In genomic region chr20:47137231-47137865, GRCh38 we compare ENCODE assay signal across 27 cellular contexts.
DNase-seq lines count a peak whose midpoint lies in the region; TF ChIP-seq lines count a peak whose summit lies in the region.
"Had no signal": no experiment of that assay in that cellular context is flagged by ENCODE, and none has a peak within 500 bp of the region (broad histone marks: within the 10 kb centered on the region; RNA-seq: fewer than 3 reads in every experiment).

No MANE protein-coding gene starts in this region.

- H2BK12ac ChIP-seq in trophoblast cell (ENCODE audit: low read length), result peak overlapping the region; percentile 36

- H2AFZ ChIP-seq in trophoblast cell (ENCODE audit: insufficient read depth, low read length, poor library complexity), result no peak overlapping the region

- H3K4me1 ChIP-seq in trophoblast cell (ENCODE audit: control insufficient read depth in 1 of 2, insufficient read depth in 2 of 2, low read length in 2 of 2), result peaks cover 16% of the 10 kb centered on the region in 2 experiments
- H3K4me1 ChIP-seq in effector memory CD4-positive, alpha-beta T cell (ENCODE audit: control insufficient read depth, insufficient read depth, low read length, poor library complexity, severe bottlenecking), result no peaks in the 10 kb centered on the region
- H3K4me1 ChIP-seq: Peyer's patch had no signal

- H4K91ac ChIP-seq in trophoblast cell (ENCODE audit: low read depth, low read length), result no peak overlapping the region

- no peak overlapping the region for H3K4me2 ChIP-seq in trophoblast cell (ENCODE audit: low read length)

- no peak overlapping the region for H3K4ac ChIP-seq in trophoblast cell (ENCODE audit: low read depth, low read length)

- H3K9me3 ChIP-seq in WERI-Rb-1 (ENCODE audit: severe bottlenecking), result no peaks in the 10 kb centered on the region
- no peaks in the 10 kb centered on the region for H3K9me3 ChIP-seq in trophoblast cell (ENCODE audit: insufficient read depth, low read depth, low read length)
- H3K9me3 ChIP-seq in effector memory CD4-positive, alpha-beta T cell (ENCODE audit: control insufficient read depth, low read length), result no peaks in the 10 kb centered on the region
- H3K9me3 ChIP-seq: Peyer's patch had no signal

- H3K9me3 Mint-ChIP-seq in HFFc6, result no peaks in the 10 kb centered on the region
- H3K9me3 Mint-ChIP-seq: activated naive CD8-positive, alpha-beta T cell treated with anti-CD3 and anti-CD28 coated beads, Interleukin-2, amount 50 U/mL, for 24 hours had no signal

- peaks cover 4% of the 10 kb centered on the region; the same call in 1 of the 2 replicates for H3K36me3 Mint-ChIP-seq in HFFc6 (ENCODE audit: low read depth)
- H3K36me3 Mint-ChIP-seq: CD4-positive, CD25-positive, alpha-beta regulatory T cell; naive B cell had no signal

- H3K14ac ChIP-seq in trophoblast cell (ENCODE audit: low read length), result no peak overlapping the region

- H3K4me3 Mint-ChIP-seq in HFFc6, result no peak overlapping the region
- H3K4me3 Mint-ChIP-seq: activated naive CD8-positive, alpha-beta T cell treated with anti-CD3 and anti-CD28 coated beads, Interleukin-2, amount 50 U/mL, for 24 hours; brain; CD4-positive, CD25-positive, alpha-beta regulatory T cell; naive B cell; T-helper 2 cell treated with Interferon-gamma antibody and Interleukin-4, amounts not matched to agents 5 μg/mL and 100 μg/mL, for 36 hours; WTC11 had no signal

- peaks cover 4% of the 10 kb centered on the region for H3K79me1 ChIP-seq in trophoblast cell (ENCODE audit: low read length)

- H3K27me3 ChIP-seq in WERI-Rb-1 (ENCODE audit: insufficient read depth, low read depth, severe bottlenecking), result no peaks in the 10 kb centered on the region
- H3K27me3 ChIP-seq in trophoblast cell (ENCODE audit: insufficient read depth, low read length), result no peaks in the 10 kb centered on the region
- no peaks in the 10 kb centered on the region for H3K27me3 ChIP-seq in effector memory CD4-positive, alpha-beta T cell (replicated peaks; ENCODE audit: control insufficient read depth, insufficient read depth, low read length, poor library complexity, severe bottlenecking)
- H3K27me3 ChIP-seq: Peyer's patch, right atrium auricular region had no signal

- peaks cover 52% of the 10 kb centered on the region for H3K4me1 Mint-ChIP-seq in HFFc6 (ENCODE audit: low read depth)
- H3K4me1 Mint-ChIP-seq: activated naive CD8-positive, alpha-beta T cell treated with anti-CD3 and anti-CD28 coated beads, Interleukin-2, amount 50 U/mL, for 24 hours; CD4-positive, CD25-positive, alpha-beta regulatory T cell; naive B cell; WTC11 had no signal

- H3K27ac ChIP-seq in WERI-Rb-1 (peak overlapping the region; percentile 33), trophoblast cell (ENCODE audit: low read depth, low read length) (no peak overlapping the region)
- no peak overlapping the region for H3K27ac ChIP-seq in effector memory CD4-positive, alpha-beta T cell (ENCODE audit: insufficient read depth, low read length, poor library complexity, severe bottlenecking)
- H3K27ac ChIP-seq: Peyer's patch, right atrium auricular region had no signal

- no peak overlapping the region for H2BK5ac ChIP-seq in trophoblast cell (ENCODE audit: low read depth, low read length, poor library complexity)

- H4K12ac ChIP-seq in trophoblast cell (ENCODE audit: low read depth, low read length), result no peak overlapping the region

- H3K36me3 ChIP-seq in WERI-Rb-1 (peaks cover 31% of the 10 kb centered on the region), trophoblast cell (ENCODE audit: control insufficient read depth in 1 of 2, insufficient read depth in 2 of 2, low read length in 2 of 2) (no peaks in the 10 kb centered on the region)
- H3K36me3 ChIP-seq in effector memory CD4-positive, alpha-beta T cell (ENCODE audit: control insufficient read depth, insufficient read depth, low read length), result no peaks in the 10 kb centered on the region
- H3K36me3 ChIP-seq: Peyer's patch, right atrium auricular region had no signal

- H2AK5ac ChIP-seq in trophoblast cell (ENCODE audit: low read length), result no peak overlapping the region

- no peaks in the 10 kb centered on the region for H3K27me3 Mint-ChIP-seq in HFFc6 (ENCODE audit: insufficient read depth)

- no peak overlapping the region for H3K9ac ChIP-seq in trophoblast cell (ENCODE audit: low read length)

- WGBS in trophoblast cell (ENCODE audit: extremely low coverage, insufficient coverage, insufficient read length), result no CpG with 5 or more reads among the region's 4 CpGs

- no peak overlapping the region for H3K23ac ChIP-seq in trophoblast cell (ENCODE audit: low read length)

- no peak overlapping the region for H2BK120ac ChIP-seq in trophoblast cell (ENCODE audit: insufficient read depth, low read length, poor library complexity)

- H3K79me2 ChIP-seq in trophoblast cell (ENCODE audit: control insufficient read depth, insufficient read depth, low read length, poor library complexity), result no peaks in the 10 kb centered on the region

- H3K4me3 ChIP-seq in AG10803 (ENCODE audit: low read length) (no peak overlapping the region), WERI-Rb-1 (ENCODE audit: low read depth, low read length) (no peak overlapping the region), trophoblast cell (ENCODE audit: low read depth, low read length) (no peak overlapping the region)
- H3K4me3 ChIP-seq in effector memory CD4-positive, alpha-beta T cell (ENCODE audit: insufficient read depth, low read depth, low read length, poor library complexity, severe bottlenecking), result no peak overlapping the region
- H3K4me3 ChIP-seq: Peyer's patch, right atrium auricular region had no signal

- H4K8ac ChIP-seq in trophoblast cell (ENCODE audit: low read depth, low read length), result no peak overlapping the region

- no peak overlapping the region for H3K18ac ChIP-seq in trophoblast cell (ENCODE audit: low read length)

- H3K27ac Mint-ChIP-seq in HFFc6, result peak overlapping the region; percentile 51
- H3K27ac Mint-ChIP-seq: activated naive CD8-positive, alpha-beta T cell treated with anti-CD3 and anti-CD28 coated beads, Interleukin-2, amount 50 U/mL, for 24 hours; CD4-positive, CD25-positive, alpha-beta regulatory T cell; T-helper 2 cell treated with Interferon-gamma antibody and Interleukin-4, amounts not matched to agents 5 μg/mL and 100 μg/mL, for 36 hours; WTC11 had no signal

- DNase-seq in AG10803 (ENCODE audit: low read depth), result peak; percentile 58
- DNase-seq in HFFc6, result peak; percentile 37
- peak; percentile 71 for DNase-seq in WERI-Rb-1
- no peak for DNase-seq in trophoblast cell
- no peak for DNase-seq in medulla oblongata (ENCODE audit: extremely low spot score)
- DNase-seq in NCI-H2196 (lab: John Stamatoyannopoulos, UW; ENCODE audit: unreplicated experiment), result no peak
- DNase-seq in effector memory CD4-positive, alpha-beta T cell, result no peak
- DNase-seq in stimulated activated CD4-positive, alpha-beta T cell treated with anti-CD3 and anti-CD28 coated beads, Interleukin-1b, Interleukin-23, amount 100 ng/mL, for 48 hours, result no peak
- DNase-seq: activated CD4-positive, alpha-beta T cell treated with anti-CD3 and anti-CD28 coated beads, Interleukin-2, amount 50 U/mL, for 4 hours; activated CD8-positive, alpha-beta memory T cell treated with anti-CD3 and anti-CD28 coated beads, Interleukin-2, amount 50 U/mL, for 48 hours; activated effector memory CD4-positive, alpha-beta T cell treated with Interleukin-2 at 50 U/mL for 16 hours; activated naive CD8-positive, alpha-beta T cell treated with anti-CD3 and anti-CD28 coated beads, Interleukin-2, amount 50 U/mL, for 24 hours; CD4-positive, CD25-positive, alpha-beta regulatory T cell; effector CD8-positive, alpha-beta T cell; GDM1; Kasumi-1; left cardiac atrium; naive B cell; NCI-H1092 treated with DMSO at 0.1 percent for 48 hours; NCI-H1930; NK-92 treated with Interleukin-12 subunit alpha and Interleukin-12 subunit beta, amount 100 ng/mL, for 24 hours; Peyer's patch; stimulated activated CD4-positive, alpha-beta T cell treated with anti-CD3 and anti-CD28 coated beads, Interleukin-15, amount 100 ng/mL, for 24 hours had no signal

- no peak for TF ChIP-seq CTCF in AG10803 (conservative IDR thresholded peaks at IDR 0.05; ENCODE audit: low read length)
- no peak for TF ChIP-seq CTCF in HFFc6 (IDR thresholded peaks at IDR 0.05)
- TF ChIP-seq CTCF in WERI-Rb-1 (IDR thresholded peaks at IDR 0.05; ENCODE audit: low read depth, low read length), result no peak

Comparison
In these comparisons a context has a peak if more than half of its experiments do, and no peak if none do; other contexts are left out.
1. DNase-seq: peak in AG10803 (single experiment), HFFc6 (single experiment) and WERI-Rb-1 (single experiment); none in trophoblast cell (0 of 2), medulla oblongata (single experiment), NCI-H2196 (single experiment), effector memory CD4-positive, alpha-beta T cell (0 of 3) and stimulated activated CD4-positive, alpha-beta T cell treated with anti-CD3 and anti-CD28 coated beads, Interleukin-1b, Interleukin-23, amount 100 ng/mL, for 48 hours (single experiment).